ENCODE assay signal across 14 cellular contexts in the genomic region with DNA sequence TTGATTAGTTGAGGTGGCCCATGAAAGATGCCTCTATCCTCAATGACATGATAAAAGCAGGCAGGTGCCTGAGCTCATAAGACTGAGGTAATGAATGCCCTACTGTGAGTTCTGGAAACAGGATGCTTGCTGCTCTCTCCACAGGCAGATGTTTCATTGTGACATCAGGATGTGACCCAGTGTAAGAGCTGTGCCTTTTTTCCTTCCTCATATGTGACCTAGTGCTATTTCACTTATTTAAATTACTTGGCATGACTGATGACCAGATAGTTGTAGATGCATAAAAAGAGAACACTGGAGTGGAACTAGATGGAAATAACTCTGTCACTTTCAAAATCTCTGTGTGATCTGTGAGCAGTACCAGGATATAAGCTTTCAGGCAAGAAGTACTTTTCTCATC.
DNase-seq lines count a peak whose midpoint lies in the region; ATAC-seq, FAIRE-seq and TF ChIP-seq lines count a peak whose summit lies in the region.
"Had no signal": no experiment of that assay in that cellular context is flagged by ENCODE, and none has a peak within 500 bp of the region (broad histone marks: within the 10 kb centered on the region; RNA-seq: fewer than 3 reads in every experiment).

No MANE protein-coding gene starts in this region.

- no peak overlapping the region for H3K4me3 Mint-ChIP-seq in memory B cell
- H3K4me3 Mint-ChIP-seq: T-cell had no signal

- peaks cover 5% of the 10 kb centered on the region for H3K4me1 Mint-ChIP-seq in memory B cell
- H3K4me1 Mint-ChIP-seq: T-cell had no signal

- peaks cover 2% of the 10 kb centered on the region for H3K9me3 Mint-ChIP-seq in memory B cell

- TF ChIP-seq POLR2A in NB4 (IDR thresholded peaks at IDR 0.05; ENCODE audit: extremely low read depth, insufficient read length): no peak

- no peak overlapping the region for H3K4me3 ChIP-seq in NB4 (ENCODE audit: low read depth, low read length)

- no peaks in the 10 kb centered on the region for H3K36me3 Mint-ChIP-seq in memory B cell

- FAIRE-seq in D721Med (lab: Jason Lieb, UNC): no peak
- FAIRE-seq: keratinocyte had no signal

- TF ChIP-seq CTCF in NB4 (IDR thresholded peaks at IDR 0.05; ENCODE audit: low read depth, low read length): no peak
- TF ChIP-seq CTCF in D721Med (IDR thresholded peaks at IDR 0.05; ENCODE audit: insufficient read depth, missing control alignments): no peak

- H3K27me3 Mint-ChIP-seq in memory B cell: no peaks in the 10 kb centered on the region
- H3K27me3 Mint-ChIP-seq: T-cell had no signal

- ATAC-seq in GM18520 (IDR thresholded peaks at IDR 0.05; ENCODE audit: unreplicated experiment): peak; percentile 55
- ATAC-seq in GM21723 (IDR thresholded peaks at IDR 0.05; ENCODE audit: unreplicated experiment): peak; percentile 79
- ATAC-seq in memory B cell (ENCODE audit: low read depth): peak; percentile 59
- no peak for ATAC-seq in GM21515 (IDR thresholded peaks at IDR 0.05; ENCODE audit: unreplicated experiment)
- ATAC-seq: T-cell had no signal

- DNase-seq in NB4 (ENCODE audit: low read depth): peak; percentile 1
- no peak for DNase-seq in memory B cell (ENCODE audit: low spot score in 2 of 2)
- no peak for DNase-seq in NCI-H1930 (lab: John Stamatoyannopoulos, UW)
- no peak for DNase-seq in hippocampal formation (lab: John Stamatoyannopoulos, UW)
- DNase-seq in D721Med (ENCODE audit: insufficient read length, low spot score): no peak
- DNase-seq: activated CD4-positive, alpha-beta T cell treated with anti-CD3 and anti-CD28 coated beads, Interleukin-2, amount 50 U/mL, for 1 hour; activated gamma-delta T cell; nucleus accumbens; stimulated activated naive CD4-positive, alpha-beta T cell had no signal

- H3K27ac Mint-ChIP-seq in memory B cell: no peak overlapping the region
- H3K27ac Mint-ChIP-seq: T-cell had no signal
